In genomic region chr1:24139159-24139489, GRCh38 we compare ENCODE assay signal across 19 cellular contexts. TPM values are rescaled to one million over a fixed set of nuclear protein-coding genes. Genes with fewer than 3 reads are reported as not detected.
DNase-seq lines count a peak whose midpoint lies in the region; ATAC-seq and TF ChIP-seq lines count a peak whose summit lies in the region.
"Had no signal": no experiment of that assay in that cellular context is flagged by ENCODE, and none has a peak within 500 bp of the region (broad histone marks: within the 10 kb centered on the region; RNA-seq: fewer than 3 reads in every experiment).

No MANE protein-coding gene starts in this region.

- no peak for ATAC-seq in body of pancreas

- peak; percentile 36 for DNase-seq in MV-4-11 (lab: John Stamatoyannopoulos, UW)
- DNase-seq in body of pancreas = no peak
- no peak for DNase-seq in effector CD8-positive, alpha-beta T cell (lab: John Stamatoyannopoulos, UW)
- no peak for DNase-seq in activated CD4-positive, alpha-beta T cell treated with anti-CD3 and anti-CD28 coated beads for 4 hours
- DNase-seq in glomerular visceral epithelial cell (ENCODE audit: extremely low spot score) = no peak
- DNase-seq: C1 segment of cervical spinal cord; Calu3; CD4-positive, alpha-beta memory T cell; COR-L47; DMS53; DMS79 treated with DMSO at 0.1 percent for 48 hours; GF-D8; GOT3 had no signal

- intact Hi-C loops in body of pancreas (cut with DNase I) = no loop called here

- no peaks in the 10 kb centered on the region for H3K4me1 ChIP-seq in HEK293 (ENCODE audit: control insufficient read depth, insufficient read depth, low read length)
- H3K4me1 ChIP-seq in body of pancreas = peaks cover 65% of the 10 kb centered on the region
- H3K4me1 ChIP-seq: HAP-1 had no signal

- H3K4me3 ChIP-seq in HEK293 (ENCODE audit: low read depth, low read length) (no peak overlapping the region), body of pancreas (no peak overlapping the region)
- H3K4me3 ChIP-seq: HAP-1 had no signal

- H3K9me3 ChIP-seq in HEK293 (ENCODE audit: control insufficient read depth, insufficient read depth, low read depth, low read length) = no peaks in the 10 kb centered on the region
- no peaks in the 10 kb centered on the region for H3K9me3 ChIP-seq in body of pancreas
- H3K9me3 ChIP-seq: HAP-1 had no signal

- POLR2A ChIA-PET in HEK293 (lab: Yijun Ruan, JAX) = no interaction called here

- TF ChIP-seq POLR2A in body of pancreas (IDR thresholded peaks at IDR 0.05) = no peak

- CTCF ChIA-PET in HEK293 (lab: Yijun Ruan, JAX) = interaction anchor here (0.6 to 2.5 kb wide), 3 partner anchors 10 to 198 kb away, joined by 3 to 26 read pairs (median 3); no protein-coding TSS in a partner anchor

- H3K36me3 ChIP-seq in HEK293 (ENCODE audit: control insufficient read depth in 2 of 2, insufficient read depth in 1 of 2, low read length in 2 of 2) (no peaks in the 10 kb centered on the region), body of pancreas (replicated peaks in 1 of 2; ENCODE audit: insufficient read depth in 1 of 2, low read depth in 2 of 2) (no peaks in the 10 kb centered on the region)
- H3K36me3 ChIP-seq: HAP-1 had no signal

- 32 to 46% methylated on average over 2 of the region's 2 CpGs for WGBS in body of pancreas, 2 donors

- no peak overlapping the region for H3K27ac ChIP-seq in HEK293 (ENCODE audit: extremely low read depth, low read depth, low read length)
- H3K27ac ChIP-seq in body of pancreas = peak overlapping the region; percentile 93 to 96 (median 94)

- no peaks in the 10 kb centered on the region for H3K27me3 ChIP-seq in body of pancreas

- no peak for TF ChIP-seq CTCF in HEK293 (tag by site-specific recombination; IDR thresholded peaks at IDR 0.05)
- no peak for TF ChIP-seq CTCF in body of pancreas (IDR thresholded peaks at IDR 0.05)

TF ChIP-seq in HEK293, 187 proteins besides CTCF, POLR2A, EP300 and RAD21:
- TF ChIP-seq ZBTB1 (tag by site-specific recombination; IDR thresholded peaks at IDR 0.05) (no peak), ZNF398 (tag by site-specific recombination; IDR thresholded peaks at IDR 0.05) (no peak), ZNF221 (tag by site-specific recombination; IDR thresholded peaks at IDR 0.05; ENCODE audit: borderline replicate concordance) (no peak), SETDB1 (IDR thresholded peaks at IDR 0.05; ENCODE audit: insufficient read length, low read length) (peak; percentile 23), ZNF19 (tag by site-specific recombination; IDR thresholded peaks at IDR 0.05; ENCODE audit: low read depth) (no peak), ZNF585B (tag by site-specific recombination; IDR thresholded peaks at IDR 0.05) (no peak), ZNF146 (tag by site-specific recombination; IDR thresholded peaks at IDR 0.05) (peak; percentile 80; the same call in 1 of the 2 replicates), ZNF768 (tag by site-specific recombination; IDR thresholded peaks at IDR 0.05) (no peak)

RNA-seq across cellular contexts. Expression of gene IL22RA1, which starts 3.8 kb away (rescaled TPM):
- total RNA-seq in body of pancreas = 100 to 1,000 TPM in 1 of 2 donors, 10 to 100 TPM in 1; 49.1 to 133 TPM
- total RNA-seq: CD4-positive, alpha-beta memory T cell; Daoy; G401 had no signal

RNA-seq across cellular contexts. Expression of gene MYOM3, which starts 27.2 kb away (rescaled TPM):
- total RNA-seq in body of pancreas = 1 to 10 TPM; 2.3 to 4.3 TPM
- total RNA-seq: A673; CD4-positive, alpha-beta memory T cell had no signal

RNA-seq across cellular contexts. Expression of gene IFNLR1, which starts 48.0 kb away (rescaled TPM):
- total RNA-seq in body of pancreas = 1 to 10 TPM; 4.6 to 5.4 TPM
- total RNA-seq: A172 had no signal
